7 cellular contexts compared by ENCODE assay signal in the genomic region with DNA sequence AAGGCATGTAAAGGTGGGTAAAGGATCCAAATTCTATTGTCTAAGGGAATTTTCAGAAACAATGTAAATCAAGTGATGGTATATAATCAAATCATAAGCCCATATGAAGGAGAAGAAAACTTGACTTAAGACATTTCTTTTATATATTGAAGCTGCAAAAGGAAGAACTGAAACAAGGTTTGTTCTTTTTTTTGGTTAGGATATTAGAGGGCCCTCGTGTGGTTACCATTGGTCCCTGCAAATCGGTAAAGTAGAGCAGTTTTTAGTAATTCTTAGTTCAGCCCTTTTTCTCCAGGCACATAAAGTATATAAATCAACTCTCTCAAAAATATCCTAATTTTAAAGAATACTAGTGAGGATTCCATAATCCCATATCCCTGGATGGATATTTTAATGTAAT.
DNase-seq lines count a peak whose midpoint lies in the region; ATAC-seq, FAIRE-seq and TF ChIP-seq lines count a peak whose summit lies in the region.

No MANE protein-coding gene starts in this region.

- intact Hi-C loops in left colon (cut with DNase I, micrococcal nuclease) = no loop called here

- TF ChIP-seq POLR2A in H54 (IDR thresholded peaks at IDR 0.05; ENCODE audit: low read depth, low read length) = no peak

- ATAC-seq in left colon = peak; percentile 49
- no peak for ATAC-seq in GM19324 (IDR thresholded peaks at IDR 0.05; ENCODE audit: low FRiP score, unreplicated experiment)

- FAIRE-seq in H54 (lab: Jason Lieb, UNC) = no peak

- no peak overlapping the region for H3K4me3 ChIP-seq in GM12865 (ENCODE audit: low read depth, low read length)
- no peak overlapping the region for H3K4me3 ChIP-seq in Jurkat, Clone E6-1 (ENCODE audit: low read length)

- peak; percentile 60 for DNase-seq in GM12865 (ENCODE audit: low read depth)
- peak; percentile 72 for DNase-seq in Jurkat, Clone E6-1 (ENCODE audit: low read depth, low spot score)
- peak; percentile 29 for DNase-seq in activated naive CD4-positive, alpha-beta T cell treated with anti-CD3 and anti-CD28 coated beads, Interleukin-2, amount 50 U/mL, for 16 hours
- peak in 1 of 2 donors; percentile 23 for DNase-seq in left colon
- DNase-seq in H54 (ENCODE audit: insufficient read length, low spot score) = no peak
- DNase-seq in anterior cingulate cortex (lab: John Stamatoyannopoulos, UW) = no peak

- peak; percentile 61 for TF ChIP-seq CTCF in GM12865 (IDR thresholded peaks at IDR 0.05; ENCODE audit: insufficient read depth, low read depth, low read length, missing control alignments)

Comparison
In these comparisons a context has a peak if more than half of its experiments do, and no peak if none do; other contexts are left out.
1. DNase-seq: peak in GM12865 (single experiment), Jurkat, Clone E6-1 (single experiment) and activated naive CD4-positive, alpha-beta T cell treated with anti-CD3 and anti-CD28 coated beads, Interleukin-2, amount 50 U/mL, for 16 hours (single experiment); none in H54 (single experiment) and anterior cingulate cortex (0 of 58).